In the genomic region with DNA sequence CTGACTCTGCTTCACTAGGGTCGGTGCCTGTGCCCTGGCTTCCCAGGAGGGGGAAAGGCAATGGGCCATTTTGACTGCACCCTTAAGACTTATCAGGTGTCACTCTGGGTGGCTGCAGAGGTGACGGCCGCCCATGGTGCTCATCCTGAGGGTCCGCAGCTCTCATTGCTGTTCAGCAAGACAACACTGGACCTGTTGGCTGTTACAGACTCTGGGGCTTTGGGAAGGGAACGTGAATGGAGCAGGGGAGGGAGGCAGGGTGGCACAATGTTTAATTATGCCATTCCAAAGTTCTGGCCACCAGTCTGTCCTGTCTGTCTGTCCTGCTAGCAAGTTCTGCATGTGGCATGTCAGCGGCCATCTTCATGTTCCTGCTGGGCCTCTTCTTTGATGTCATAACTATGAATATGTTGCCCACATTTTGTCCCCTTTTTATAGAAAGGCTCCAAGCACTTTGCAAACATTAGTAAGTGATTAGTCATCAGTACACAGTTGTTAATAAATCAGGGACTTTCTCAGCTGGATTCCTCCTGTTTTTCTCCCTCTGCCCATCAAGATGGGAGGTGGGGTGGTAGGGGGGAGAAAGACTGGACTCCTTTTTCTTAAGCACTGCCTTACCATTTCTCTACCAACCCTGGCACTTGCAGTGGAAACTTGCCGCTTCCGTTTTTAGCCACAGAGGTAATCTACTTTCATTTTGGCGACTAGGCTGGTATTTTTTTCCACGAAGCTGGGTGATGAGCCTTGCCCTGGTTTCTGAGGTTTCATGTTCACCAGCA, we compare ENCODE assay signal across 8 cellular contexts.
DNase-seq lines count a peak whose midpoint lies in the region; ATAC-seq and TF ChIP-seq lines count a peak whose summit lies in the region.

No MANE protein-coding gene starts in this region.

- H3K27ac ChIP-seq in Panc1 (ENCODE audit: low read length), result peak overlapping the region; percentile 87
- H3K27ac ChIP-seq in right atrium auricular region, result peak overlapping the region in 1 of 2 donors; percentile 16

- ATAC-seq in GM18502 (IDR thresholded peaks at IDR 0.05; ENCODE audit: poor library complexity, unreplicated experiment) (peak; percentile 85), HG02885 (IDR thresholded peaks at IDR 0.05; ENCODE audit: poor library complexity, unreplicated experiment) (peak; percentile 72), Panc1 (peak; percentile 81)

- no peak for TF ChIP-seq POLR2A in erythroblast (IDR thresholded peaks at IDR 0.05; ENCODE audit: low read length)

- H3K4me3 Mint-ChIP-seq in activated T-helper 2 cell treated with anti-CD3 and anti-CD28 coated beads, Interferon-gamma antibody, Interleukin-2, Interleukin-4, amounts not matched to agents 10 μg/mL and 5 μg/mL and 100 μg/mL, durations not matched to agents 14 hours and 24 hours and 36 hours (ENCODE audit: low read depth), result peak overlapping the region; percentile 11
- no peak overlapping the region for H3K4me3 Mint-ChIP-seq in nephron progenitor cell

- H3K9me3 ChIP-seq in Panc1 (ENCODE audit: control insufficient read depth, insufficient read depth, low read depth, low read length) (no peaks in the 10 kb centered on the region), right atrium auricular region (no peaks in the 10 kb centered on the region)

- POLR2A ChIA-PET in Panc1 (lab: Charles Lee), result no interaction called here

- peaks cover 20% of the 10 kb centered on the region for H3K27me3 Mint-ChIP-seq in activated T-helper 2 cell treated with anti-CD3 and anti-CD28 coated beads, Interferon-gamma antibody, Interleukin-2, Interleukin-4, amounts not matched to agents 10 μg/mL and 5 μg/mL and 100 μg/mL, durations not matched to agents 14 hours and 24 hours and 36 hours (ENCODE audit: low read depth)
- no peaks in the 10 kb centered on the region for H3K27me3 Mint-ChIP-seq in nephron progenitor cell (ENCODE audit: low read depth, poor library complexity)

- BruUV-seq in Panc1 (replicated peaks; lab: Mats Ljungman, UMichigan), result no TSS peak

- H3K27ac Mint-ChIP-seq in activated T-helper 2 cell treated with anti-CD3 and anti-CD28 coated beads, Interferon-gamma antibody, Interleukin-2, Interleukin-4, amounts not matched to agents 10 μg/mL and 5 μg/mL and 100 μg/mL, durations not matched to agents 14 hours and 24 hours and 36 hours, result no peak overlapping the region
- no peak overlapping the region for H3K27ac Mint-ChIP-seq in nephron progenitor cell

- DNase-seq in Panc1 (ENCODE audit: low read depth, low spot score) (peak; percentile 43), right atrium auricular region (ENCODE audit: low spot score) (peak; percentile 56), nephron progenitor cell (no peak), erythroblast (lab: John Stamatoyannopoulos, UW) (no peak)
- DNase-seq in activated T-helper 2 cell treated with anti-CD3 and anti-CD28 coated beads, Interferon-gamma antibody, Interleukin-2, Interleukin-4, amounts not matched to agents 10 μg/mL and 5 μg/mL and 100 μg/mL, durations not matched to agents 14 hours and 24 hours and 36 hours (ENCODE audit: low spot score), result peak; percentile 72
- peak; percentile 46 to 65 for DNase-seq in stimulated activated CD4-positive, alpha-beta T cell treated with anti-CD3 and anti-CD28 coated beads, Interleukin-2, amount 100 ng/mL, for 48 hours

- H3K36me3 ChIP-seq in Panc1 (ENCODE audit: control insufficient read depth, insufficient read depth, low read length) (no peaks in the 10 kb centered on the region), right atrium auricular region (no peaks in the 10 kb centered on the region)

- intact Hi-C loops in Panc1 (cut with micrococcal nuclease; ENCODE audit: unreplicated experiment), result no loop called here
- intact Hi-C loops in activated T-helper 2 cell treated with anti-CD3 and anti-CD28 coated beads, Interferon-gamma antibody, Interleukin-2, Interleukin-4, amounts not matched to agents 10 μg/mL and 5 μg/mL and 100 μg/mL, durations not matched to agents 14 hours and 24 hours and 36 hours (cut with micrococcal nuclease), result loop anchor here (2.0 to 10.0 kb wide), 3 partner anchors 37 to 407 kb away; no protein-coding TSS in a partner anchor

- TF ChIP-seq CTCF in Panc1 (IDR thresholded peaks at IDR 0.05) (no peak), right atrium auricular region (IDR thresholded peaks at IDR 0.05) (no peak), nephron progenitor cell (IDR thresholded peaks at IDR 0.05) (no peak)

- H3K9me3 Mint-ChIP-seq in activated T-helper 2 cell treated with anti-CD3 and anti-CD28 coated beads, Interferon-gamma antibody, Interleukin-2, Interleukin-4, amounts not matched to agents 10 μg/mL and 5 μg/mL and 100 μg/mL, durations not matched to agents 14 hours and 24 hours and 36 hours, result no peaks in the 10 kb centered on the region
- H3K9me3 Mint-ChIP-seq in nephron progenitor cell, result no peaks in the 10 kb centered on the region

- H3K36me3 Mint-ChIP-seq in activated T-helper 2 cell treated with anti-CD3 and anti-CD28 coated beads, Interferon-gamma antibody, Interleukin-2, Interleukin-4, amounts not matched to agents 10 μg/mL and 5 μg/mL and 100 μg/mL, durations not matched to agents 14 hours and 24 hours and 36 hours (ENCODE audit: low read depth), result no peaks in the 10 kb centered on the region
- no peaks in the 10 kb centered on the region for H3K36me3 Mint-ChIP-seq in nephron progenitor cell (ENCODE audit: low read depth)

- H3K4me3 ChIP-seq in Panc1 (ENCODE audit: low read depth in 2 of 2, low read length in 2 of 2) (peak overlapping the region; percentile 16 to 48; a peak in 3 of 4 replicates), right atrium auricular region (peak overlapping the region in 1 of 2 donors; percentile 14)

- H3K4me1 ChIP-seq in Panc1 (ENCODE audit: control insufficient read depth, insufficient read depth, low read length) (peaks cover 9% of the 10 kb centered on the region), right atrium auricular region (peaks cover 0 to 10% of the 10 kb centered on the region in 2 donors)

- H3K4me1 Mint-ChIP-seq in activated T-helper 2 cell treated with anti-CD3 and anti-CD28 coated beads, Interferon-gamma antibody, Interleukin-2, Interleukin-4, amounts not matched to agents 10 μg/mL and 5 μg/mL and 100 μg/mL, durations not matched to agents 14 hours and 24 hours and 36 hours (ENCODE audit: low read depth), result peaks cover 14% of the 10 kb centered on the region
- H3K4me1 Mint-ChIP-seq in nephron progenitor cell, result peaks cover 2% of the 10 kb centered on the region

- CTCF ChIA-PET in Panc1 (lab: Charles Lee), result interaction anchor here (0.6 kb wide), 1 partner anchor 69 kb away, joined by 5 read pairs; no protein-coding TSS in a partner anchor

- in situ Hi-C loops in Panc1 (cut with HindIII; ENCODE audit: low pct_unique_long_range_greater_than_20kb, low sequenced_read_pairs), result no loop called here

- no peaks in the 10 kb centered on the region for H3K27me3 ChIP-seq in Panc1 (ENCODE audit: control insufficient read depth, insufficient read depth, low read length)
- H3K27me3 ChIP-seq in right atrium auricular region, result no peaks in the 10 kb centered on the region

Comparison
In these comparisons a context has a peak if more than half of its experiments do, and no peak if none do; other contexts are left out.
1. DNase-seq: peak in Panc1 (single experiment), activated T-helper 2 cell treated with anti-CD3 and anti-CD28 coated beads, Interferon-gamma antibody, Interleukin-2, Interleukin-4, amounts not matched to agents 10 μg/mL and 5 μg/mL and 100 μg/mL, durations not matched to agents 14 hours and 24 hours and 36 hours (single experiment), right atrium auricular region (single experiment) and stimulated activated CD4-positive, alpha-beta T cell treated with anti-CD3 and anti-CD28 coated beads, Interleukin-2, amount 100 ng/mL, for 48 hours (2 of 2); none in nephron progenitor cell (single experiment) and erythroblast (0 of 2).
2. Peak in every context shown above with its lines, with median percentiles within 50 percentile points of each other: ATAC-seq.